8 cellular contexts compared by ENCODE assay signal in genomic region chr11:62909107-62909894, GRCh38. TPM values are rescaled to one million over a fixed set of nuclear protein-coding genes. Genes with fewer than 3 reads are reported as not detected.
DNase-seq lines count a peak whose midpoint lies in the region; ATAC-seq, FAIRE-seq and TF ChIP-seq lines count a peak whose summit lies in the region.
"Had no signal": no experiment of that assay in that cellular context is flagged by ENCODE, and none has a peak within 500 bp of the region (broad histone marks: within the 10 kb centered on the region; RNA-seq: fewer than 3 reads in every experiment).

No MANE protein-coding gene starts in this region.

- H3K4me1 ChIP-seq in astrocyte (ENCODE audit: insufficient read depth, low read length) (no peaks in the 10 kb centered on the region), smooth muscle cell (ENCODE audit: low read depth) (peaks cover 4% of the 10 kb centered on the region)

- H3K4me2 ChIP-seq in astrocyte (ENCODE audit: low read length) = peak overlapping the region; percentile 41
- H3K4me2 ChIP-seq in smooth muscle cell = peak overlapping the region; percentile 77

- H3K4me3 ChIP-seq in astrocyte (ENCODE audit: insufficient read depth, low read depth, low read length) (no peak overlapping the region), smooth muscle cell (no peak overlapping the region)

- H3K27me3 ChIP-seq in astrocyte (ENCODE audit: insufficient read depth, low read length) (peaks cover 7% of the 10 kb centered on the region), smooth muscle cell (ENCODE audit: low read depth) (no peaks in the 10 kb centered on the region)

- H3K27me3 Mint-ChIP-seq in astrocyte (ENCODE audit: low read depth, unreplicated experiment) = peaks cover 20% of the 10 kb centered on the region

- no peaks in the 10 kb centered on the region for H3K9me3 ChIP-seq in astrocyte (ENCODE audit: insufficient read depth, low read depth, low read length)
- no peaks in the 10 kb centered on the region for H3K9me3 ChIP-seq in smooth muscle cell (replicated peaks; ENCODE audit: low read depth)

- H3K79me2 ChIP-seq in astrocyte (ENCODE audit: insufficient read depth, low read length) = no peaks in the 10 kb centered on the region
- H3K79me2 ChIP-seq in smooth muscle cell (ENCODE audit: low read depth) = no peaks in the 10 kb centered on the region

- H3K9me3 Mint-ChIP-seq in astrocyte (ENCODE audit: unreplicated experiment) = no peaks in the 10 kb centered on the region

- no peak for FAIRE-seq in astrocyte (lab: Jason Lieb, UNC)

- H3K36me3 ChIP-seq in astrocyte (ENCODE audit: insufficient read depth, low read length) (no peaks in the 10 kb centered on the region), smooth muscle cell (ENCODE audit: low read depth) (no peaks in the 10 kb centered on the region)

- TF ChIP-seq CTCF in astrocyte (IDR thresholded peaks at IDR 0.05; ENCODE audit: insufficient read depth, low read depth, low read length) = peak; percentile 64
- peak; percentile 71 for TF ChIP-seq CTCF in smooth muscle cell (IDR thresholded peaks at IDR 0.05; ENCODE audit: borderline replicate concordance, insufficient read depth, poor library complexity, severe bottlenecking)

- H2AFZ ChIP-seq in astrocyte (ENCODE audit: low read depth, low read length) (peak overlapping the region; percentile 73), smooth muscle cell (ENCODE audit: low read depth) (peak overlapping the region; percentile 97)

- no peaks in the 10 kb centered on the region for H4K20me1 ChIP-seq in astrocyte (ENCODE audit: insufficient read depth, low read length)
- no peaks in the 10 kb centered on the region for H4K20me1 ChIP-seq in smooth muscle cell (ENCODE audit: low read depth)

- no peak overlapping the region for H3K9ac ChIP-seq in astrocyte (ENCODE audit: low read length)
- no peak overlapping the region for H3K9ac ChIP-seq in smooth muscle cell (ENCODE audit: low read depth)

- 40% methylated on average over 20 of the region's 24 CpGs for WGBS in smooth muscle cell (ENCODE audit: low lambda C conversion rate)

- no peak overlapping the region for H3K4me3 Mint-ChIP-seq in astrocyte (ENCODE audit: unreplicated experiment)

- H3F3A ChIP-seq in smooth muscle cell (ENCODE audit: low read depth) = no peaks in the 10 kb centered on the region

- H3K36me3 Mint-ChIP-seq in astrocyte (ENCODE audit: low read depth, unreplicated experiment) = no peaks in the 10 kb centered on the region

- ATAC-seq in HG02588 (IDR thresholded peaks at IDR 0.05; ENCODE audit: unreplicated experiment) = no peak

- no peak overlapping the region for H3K27ac Mint-ChIP-seq in astrocyte (ENCODE audit: unreplicated experiment)

- H3K4me1 Mint-ChIP-seq in astrocyte (ENCODE audit: low read depth, unreplicated experiment) = no peaks in the 10 kb centered on the region

- H3K27ac ChIP-seq in astrocyte (ENCODE audit: low read depth, low read length) = no peak overlapping the region
- H3K27ac ChIP-seq in smooth muscle cell (ENCODE audit: low read depth) = no peak overlapping the region

- DNase-seq in ELR (ENCODE audit: low read depth) (peak; percentile 85), LoVo (ENCODE audit: low spot score) (peak; percentile 32), astrocyte (ENCODE audit: low read depth) (peak; percentile 37), hypothalamus (lab: John Stamatoyannopoulos, UW) (peak in 34 of 51 donors; percentile 8 to 62 (median 40)), smooth muscle cell (lab: John Stamatoyannopoulos, UW; ENCODE audit: unreplicated experiment) (peak; percentile 36), NCI-H774 (lab: John Stamatoyannopoulos, UW) (no peak)

RNA-seq across cellular contexts. Expression of gene CHRM1, which starts 11.9 kb away (rescaled TPM):
- total RNA-seq in astrocyte = not detected in 2 replicates
- not detected in 2 replicates for total RNA-seq in smooth muscle cell
- polyA plus RNA-seq in smooth muscle cell = not detected in 2 replicates
- total RNA-seq: activated CD8-positive, alpha-beta memory T cell treated with anti-CD3 and anti-CD28 coated beads for 36 hours had no signal

RNA-seq across cellular contexts. Expression of gene SLC3A2, which starts 28.6 kb away (rescaled TPM):
- total RNA-seq in astrocyte (588 and 592 TPM in 2 replicates), smooth muscle cell (181 and 248 TPM in 2 replicates)
- 179 and 291 TPM in 2 replicates for polyA plus RNA-seq in smooth muscle cell
